In the genomic region with DNA sequence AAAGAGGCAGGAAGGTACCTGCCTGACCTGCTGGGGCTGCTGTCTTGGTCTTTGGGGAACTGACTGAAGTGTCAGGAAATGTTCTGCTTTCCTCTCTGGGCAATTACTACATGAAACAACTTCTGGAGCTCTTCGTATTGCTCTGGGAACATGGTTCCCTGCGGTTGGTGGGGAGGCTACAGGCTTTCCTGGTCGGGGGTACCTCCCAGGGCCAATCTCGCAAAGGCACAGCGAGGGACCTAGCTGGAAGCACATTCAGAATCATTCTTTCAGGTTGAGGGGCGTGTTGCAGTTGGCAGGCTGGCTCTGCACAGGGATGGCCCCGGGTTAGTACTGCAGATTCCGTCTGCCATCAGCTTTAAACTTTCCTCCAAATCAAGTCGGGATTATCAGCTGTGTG, we compare ENCODE assay signal across 23 cellular contexts.
"Had no signal": no experiment of that assay in that cellular context is flagged by ENCODE, and none has a peak within 500 bp of the region (broad histone marks: within the 10 kb centered on the region; RNA-seq: fewer than 3 reads in every experiment).

No MANE protein-coding gene starts in this region.

- H3K4me3 Mint-ChIP-seq: activated CD8-positive, alpha-beta T cell treated with anti-CD3 and anti-CD28 coated beads for 36 hours; activated naive CD8-positive, alpha-beta T cell; activated T-cell treated with anti-CD3 and anti-CD28 coated beads, Interleukin-2, amount 50 U/mL, for 4 hours; activated T-helper 17 cell treated with anti-CD3 and anti-CD28 coated beads, Interleukin-2, amount 50 U/mL, for 72 hours; naive thymus-derived CD8-positive, alpha-beta T cell; neural crest cell; WTC11 had no signal

- H3K27me3 ChIP-seq: body of pancreas, gastrocnemius medialis, left lung, suprapubic skin, tibial artery had no signal

- H3K4me1 Mint-ChIP-seq: neural crest cell had no signal

- H3K36me3 ChIP-seq: gastrocnemius medialis, left lung, lower lobe of right lung, spleen, suprapubic skin, tibial artery had no signal

- H3K9me3 Mint-ChIP-seq: activated CD8-positive, alpha-beta T cell treated with anti-CD3 and anti-CD28 coated beads for 36 hours; activated T-cell treated with anti-CD3 and anti-CD28 coated beads, Interleukin-2, amount 50 U/mL, for 4 hours; activated T-helper 17 cell treated with anti-CD3 and anti-CD28 coated beads, Interleukin-2, amount 50 U/mL, for 72 hours; naive thymus-derived CD8-positive, alpha-beta T cell; neural crest cell; WTC11 had no signal

- H3K27ac ChIP-seq: body of pancreas, gastrocnemius medialis, left lung, lower lobe of right lung, spleen, suprapubic skin, tibial artery had no signal

- H3K9me3 ChIP-seq: body of pancreas, gastrocnemius medialis, left lung, lower lobe of right lung, spleen, suprapubic skin, tibial artery had no signal

- H3K36me3 Mint-ChIP-seq: activated naive CD8-positive, alpha-beta T cell; naive thymus-derived CD8-positive, alpha-beta T cell; WTC11 had no signal

- ATAC-seq: activated CD8-positive, alpha-beta T cell treated with anti-CD3 and anti-CD28 coated beads for 36 hours; activated T-cell treated with anti-CD3 and anti-CD28 coated beads, Interleukin-2, amount 50 U/mL, for 4 hours; activated T-helper 17 cell treated with anti-CD3 and anti-CD28 coated beads, Interleukin-2, amount 50 U/mL, for 72 hours; body of pancreas; gastrocnemius medialis; left lung; lower lobe of right lung; naive thymus-derived CD8-positive, alpha-beta T cell; right cardiac atrium; WTC11 had no signal

- DNase-seq: activated CD4-positive, alpha-beta T cell treated with anti-CD3 and anti-CD28 coated beads, Interleukin-2, amount 50 U/mL, for 1 hour; activated CD8-positive, alpha-beta T cell treated with anti-CD3 and anti-CD28 coated beads for 36 hours; activated T-cell treated with anti-CD3 and anti-CD28 coated beads, Interleukin-2, amount 50 U/mL, for 4 hours; aorta; body of pancreas; effector memory CD4-positive, alpha-beta T cell; gastrocnemius medialis; glutamatergic neuron; left lung; lower lobe of right lung; mesenchymal stem cell; naive thymus-derived CD8-positive, alpha-beta T cell; posterior cingulate gyrus; right cardiac atrium; spleen; stimulated activated naive CD4-positive, alpha-beta T cell; T-helper 9 cell; tibial artery had no signal

- H3K4me3 ChIP-seq: body of pancreas, gastrocnemius medialis, left lung, lower lobe of right lung, spleen, suprapubic skin, tibial artery had no signal

- H3K27ac Mint-ChIP-seq: activated CD8-positive, alpha-beta T cell treated with anti-CD3 and anti-CD28 coated beads for 36 hours; activated naive CD8-positive, alpha-beta T cell; activated T-helper 17 cell treated with anti-CD3 and anti-CD28 coated beads, Interleukin-2, amount 50 U/mL, for 72 hours; WTC11 had no signal

- H3K4me1 ChIP-seq: body of pancreas, gastrocnemius medialis, lower lobe of right lung, suprapubic skin had no signal
